Comparison of ENCODE assay signal across 17 cellular contexts in the genomic region with DNA sequence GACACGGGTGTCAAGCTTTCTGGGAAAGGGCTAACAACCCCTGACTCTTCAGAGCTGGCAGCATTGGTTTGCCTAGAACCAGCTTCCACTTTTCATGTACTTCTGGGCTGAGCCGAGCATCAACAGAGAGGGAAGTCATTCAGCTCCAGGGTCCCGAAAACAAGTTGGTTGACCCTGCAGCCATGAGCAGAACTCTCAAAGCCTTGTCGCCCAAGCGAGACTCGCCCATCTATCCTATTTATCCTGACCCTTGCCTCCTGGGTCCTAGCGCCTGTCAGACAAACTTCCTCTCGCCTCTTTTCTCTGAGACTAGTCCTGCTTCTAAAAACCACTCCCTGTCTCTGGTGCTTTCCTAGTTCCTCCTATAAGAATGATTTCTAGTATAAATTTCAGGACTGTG. TPM values are rescaled to one million over a fixed set of nuclear protein-coding genes. Genes with fewer than 3 reads are reported as not detected.
"Had no signal": no experiment of that assay in that cellular context is flagged by ENCODE, and none has a peak within 500 bp of the region (broad histone marks: within the 10 kb centered on the region; RNA-seq: fewer than 3 reads in every experiment).

No MANE protein-coding gene starts in this region.

- H3K27ac Mint-ChIP-seq: activated naive CD8-positive, alpha-beta T cell treated with anti-CD3 and anti-CD28 coated beads for 36 hours; mesothelial cell of epicardium had no signal

- H3K4me3 Mint-ChIP-seq: activated naive CD8-positive, alpha-beta T cell treated with anti-CD3 and anti-CD28 coated beads for 36 hours; mesothelial cell of epicardium had no signal

- H3K4me1 ChIP-seq: vagina had no signal

- H3K36me3 Mint-ChIP-seq: activated naive CD8-positive, alpha-beta T cell treated with anti-CD3 and anti-CD28 coated beads for 36 hours had no signal

- DNase-seq: activated CD4-positive, alpha-beta T cell treated with anti-CD3 and anti-CD28 coated beads for 1 hour; activated CD4-positive, alpha-beta T cell treated with anti-CD3 and anti-CD28 coated beads, Interleukin-2, amount 50 U/mL, for 48 hours; activated gamma-delta T cell treated with Interleukin-2 at 50 U/mL for 16 hours; activated naive CD8-positive, alpha-beta T cell treated with anti-CD3 and anti-CD28 coated beads for 36 hours; activated T-cell treated with anti-CD3 and anti-CD28 coated beads, Interleukin-2, amount 50 U/mL, for 48 hours; esophagus squamous epithelium; foreskin fibroblast; kidney glomerular epithelial cell; posterior cingulate gyrus; T-helper 9 cell had no signal

- H3K36me3 ChIP-seq: esophagus squamous epithelium, tibial artery, vagina had no signal

- H3K4me3 ChIP-seq: esophagus squamous epithelium, skin epidermis, tibial artery, vagina had no signal

- H3K27ac ChIP-seq: esophagus squamous epithelium, skin epidermis, tibial artery, vagina had no signal

- H3K4me1 Mint-ChIP-seq: activated naive CD8-positive, alpha-beta T cell treated with anti-CD3 and anti-CD28 coated beads for 36 hours; mesothelial cell of epicardium had no signal

- H3K27me3 ChIP-seq: tibial artery, vagina had no signal

RNA-seq across cellular contexts. Expression of a gene that starts 47.9 kb away (rescaled TPM):
- total RNA-seq: activated naive CD8-positive, alpha-beta T cell treated with anti-CD3 and anti-CD28 coated beads for 36 hours; aorta; myocyte; vagina had no signal
- polyA plus RNA-seq: aorta, liver had no signal
